In genomic region chr7:6261699-6262098, GRCh38 we compare ENCODE assay signal across 28 cellular contexts. TPM values are rescaled to one million over a fixed set of nuclear protein-coding genes. Genes with fewer than 3 reads are reported as not detected.
DNase-seq lines count a peak whose midpoint lies in the region; ATAC-seq, FAIRE-seq and TF ChIP-seq lines count a peak whose summit lies in the region.
"Had no signal": no experiment of that assay in that cellular context is flagged by ENCODE, and none has a peak within 500 bp of the region (broad histone marks: within the 10 kb centered on the region; RNA-seq: fewer than 3 reads in every experiment).

No MANE protein-coding gene starts in this region.

- H3K27ac ChIP-seq in heart left ventricle (peak overlapping the region in 11 of 12 donors; percentile 50 to 83 (median 72)), adipose tissue (ENCODE audit: low read depth, low read length) (peak overlapping the region; percentile 36), muscle layer of duodenum (ENCODE audit: low read length) (peak overlapping the region; percentile 5), suprapubic skin (peak overlapping the region; percentile 20)
- H3K27ac ChIP-seq: 22Rv1 had no signal

- intact Hi-C loops in heart left ventricle (cut with DNase I) (loop anchor here in 2 of 10 donors (5.0 kb wide), 2 partner anchors 34 to 94 kb away; no protein-coding TSS in a partner anchor), left cardiac atrium (cut with DNase I) (no loop called here)

- WGBS in heart left ventricle, 4 donors = 47 to 61% (median 53%) methylated on average over 2 of the region's 2 CpGs
- WGBS in adipose tissue, 3 donors = 65 to 80% (median 74%) methylated on average over 2 of the region's 2 CpGs
- WGBS in suprapubic skin = 76% methylated on average over 2 of the region's 2 CpGs

- H3K27me3 ChIP-seq in heart left ventricle = no peaks in the 10 kb centered on the region
- no peaks in the 10 kb centered on the region for H3K27me3 ChIP-seq in muscle layer of duodenum (ENCODE audit: low read depth, low read length)
- H3K27me3 ChIP-seq in suprapubic skin = no peaks in the 10 kb centered on the region
- H3K27me3 ChIP-seq: cardiac muscle cell, left lung had no signal

- ATAC-seq in heart left ventricle (no peak), left cardiac atrium (no peak)
- ATAC-seq: effector memory CD8-positive, alpha-beta T cell; left lung; naive thymus-derived CD4-positive, alpha-beta T cell; stimulated activated memory B cell treated with anti-CD40 and anti-IgM and Interleukin-4, amounts not matched to agents 10 μg/mL and 1 μg/mL and 100 μg/mL, for 72 hours; WTC11 had no signal

- no peak for DNase-seq in heart left ventricle
- no peak for DNase-seq in left cardiac atrium
- DNase-seq in suprapubic skin (ENCODE audit: low spot score in 2 of 2) = no peak
- no peak for DNase-seq in DMS79 treated with DMSO at 0.1 percent for 48 hours (lab: John Stamatoyannopoulos, UW)
- no peak for DNase-seq in NCI-H187 (lab: John Stamatoyannopoulos, UW)
- DNase-seq in D721Med (ENCODE audit: insufficient read length, low spot score) = no peak
- DNase-seq: activated CD4-positive, alpha-beta T cell treated with anti-CD3 and anti-CD28 coated beads, Interleukin-2, amount 10 ng/mL, durations not matched to agents 7 days and 5 days; activated effector memory CD4-positive, alpha-beta T cell treated with anti-CD3 and anti-CD28 coated beads, Interleukin-2, amount 50 U/mL, for 16 hours; activated T-cell treated with anti-CD3 and anti-CD28 coated beads, Interleukin-2, amount 50 U/mL, for 1 hour; aorta; CD4-positive, CD25-positive, alpha-beta regulatory T cell; cortex of kidney; DMS 273 treated with DMSO at 0.1 percent for 48 hours; effector memory CD8-positive, alpha-beta T cell; Karpas-422; left lung; naive thymus-derived CD4-positive, alpha-beta T cell; NCI-H1417 treated with DMSO at 0.1 percent for 48 hours; NCI-H2081 treated with DMSO at 0.1 percent for 48 hours; NCI-H226; nucleus accumbens; SIG-M5 had no signal

- H3K4me3 ChIP-seq in heart left ventricle = no peak overlapping the region
- H3K4me3 ChIP-seq in muscle layer of duodenum (ENCODE audit: low read depth in 1 of 2, low read length in 2 of 2) = no peak overlapping the region
- no peak overlapping the region for H3K4me3 ChIP-seq in suprapubic skin
- H3K4me3 ChIP-seq: cardiac muscle cell, left lung had no signal

- no peak for TF ChIP-seq CTCF in heart left ventricle (IDR thresholded peaks at IDR 0.05)
- TF ChIP-seq CTCF in suprapubic skin (IDR thresholded peaks at IDR 0.05) = no peak
- no peak for TF ChIP-seq CTCF in D721Med (IDR thresholded peaks at IDR 0.05; ENCODE audit: insufficient read depth, missing control alignments)

- TF ChIP-seq POLR2A in heart left ventricle (IDR thresholded peaks at IDR 0.05) (no peak), suprapubic skin (IDR thresholded peaks at IDR 0.05) (no peak)

- no peak for FAIRE-seq in D721Med (lab: Jason Lieb, UNC)

- peaks cover 10 to 78% (median 59%) of the 10 kb centered on the region in 12 donors for H3K4me1 ChIP-seq in heart left ventricle
- H3K4me1 ChIP-seq in muscle layer of duodenum (ENCODE audit: control insufficient read depth in 1 of 2, insufficient read depth in 2 of 2, low read length in 2 of 2) = peaks cover 18 to 25% of the 10 kb centered on the region in 2 donors
- H3K4me1 ChIP-seq in suprapubic skin = peaks cover 55% of the 10 kb centered on the region

- no peaks in the 10 kb centered on the region for H3K36me3 ChIP-seq in heart left ventricle
- peaks cover 0 to 13% of the 10 kb centered on the region in 2 donors for H3K36me3 ChIP-seq in muscle layer of duodenum (ENCODE audit: control insufficient read depth in 1 of 2, insufficient read depth in 2 of 2, low read length in 2 of 2)
- H3K36me3 ChIP-seq in suprapubic skin = no peaks in the 10 kb centered on the region
- H3K36me3 ChIP-seq: cardiac muscle cell, left lung had no signal

- H3K9me3 ChIP-seq in heart left ventricle (no peaks in the 10 kb centered on the region), muscle layer of duodenum (ENCODE audit: control insufficient read depth in 1 of 2, low read length in 2 of 2) (no peaks in the 10 kb centered on the region), suprapubic skin (no peaks in the 10 kb centered on the region)
- H3K9me3 ChIP-seq: left lung had no signal

- TF ChIP-seq EP300 in suprapubic skin (IDR thresholded peaks at IDR 0.05) = no peak

RNA-seq across cellular contexts. Expression of gene CYTH3, which starts 10.7 kb away (rescaled TPM):
- total RNA-seq in heart left ventricle (10 to 100 TPM; 17.2 to 49.7 (median 22.1) TPM), left cardiac atrium (10 to 100 TPM; 26.4 to 30.2 TPM), suprapubic skin (10 to 100 TPM; 29.8 to 55.7 (median 46.8) TPM)
- polyA plus RNA-seq in heart left ventricle (10 to 100 TPM; 11.1 to 25.1 TPM), adipose tissue (10 to 100 TPM in 2 of 3 donors, 1 to 10 TPM in 1; 5.2 to 28.5 (median 23.2) TPM)

Comparison
In these comparisons a context has a peak if more than half of its experiments do, and no peak if none do; other contexts are left out.
1. H3K27ac ChIP-seq: peak in every context shown above with its lines; median percentile 72 in heart left ventricle; 36 in adipose tissue; 20 in suprapubic skin; 5 in muscle layer of duodenum.